Comparison of ENCODE assay signal across 2 cellular contexts in the genomic region with DNA sequence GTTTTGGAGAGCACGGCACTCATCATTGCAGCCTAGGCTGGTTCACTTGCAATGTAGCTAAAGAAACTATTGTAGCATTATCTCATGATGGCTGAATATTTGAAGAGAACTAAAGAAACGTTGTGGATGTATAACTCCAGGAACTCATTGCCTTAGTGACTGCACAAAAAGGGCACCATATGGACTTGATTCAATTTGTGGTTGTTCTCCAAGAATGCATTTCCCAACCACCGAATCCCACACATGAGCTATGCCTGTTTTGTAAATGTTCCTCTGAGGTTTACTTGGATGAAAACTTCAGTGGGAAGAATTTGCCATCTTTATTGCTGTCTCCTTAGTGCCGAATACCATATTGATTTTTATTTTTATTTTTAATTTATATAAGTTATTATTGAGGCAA.
TF ChIP-seq lines count a peak whose summit lies in the region.

No MANE protein-coding gene starts in this region.

TF ChIP-seq in SK-N-SH treated with all-trans-retinoic acid at 6 μM for 48 hours, 23 proteins besides CTCF, POLR2A, EP300 and RAD21 (continued from another document):
- TF ChIP-seq POU6F1 (CRISPR knock-in tag; IDR thresholded peaks at IDR 0.05; ENCODE audit: borderline replicate concordance, low read depth) = no peak
- TF ChIP-seq, protein P1, sequence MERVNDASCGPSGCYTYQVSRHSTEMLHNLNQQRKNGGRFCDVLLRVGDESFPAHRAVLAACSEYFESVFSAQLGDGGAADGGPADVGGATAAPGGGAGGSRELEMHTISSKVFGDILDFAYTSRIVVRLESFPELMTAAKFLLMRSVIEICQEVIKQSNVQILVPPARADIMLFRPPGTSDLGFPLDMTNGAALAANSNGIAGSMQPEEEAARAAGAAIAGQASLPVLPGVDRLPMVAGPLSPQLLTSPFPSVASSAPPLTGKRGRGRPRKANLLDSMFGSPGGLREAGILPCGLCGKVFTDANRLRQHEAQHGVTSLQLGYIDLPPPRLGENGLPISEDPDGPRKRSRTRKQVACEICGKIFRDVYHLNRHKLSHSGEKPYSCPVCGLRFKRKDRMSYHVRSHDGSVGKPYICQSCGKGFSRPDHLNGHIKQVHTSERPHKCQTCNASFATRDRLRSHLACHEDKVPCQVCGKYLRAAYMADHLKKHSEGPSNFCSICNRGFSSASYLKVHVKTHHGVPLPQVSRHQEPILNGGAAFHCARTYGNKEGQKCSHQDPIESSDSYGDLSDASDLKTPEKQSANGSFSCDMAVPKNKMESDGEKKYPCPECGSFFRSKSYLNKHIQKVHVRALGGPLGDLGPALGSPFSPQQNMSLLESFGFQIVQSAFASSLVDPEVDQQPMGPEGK (CRISPR knock-in tag; IDR thresholded peaks at IDR 0.05; ENCODE audit: borderline replicate concordance) = no peak
- TF ChIP-seq ZC3H10 (CRISPR knock-in tag; IDR thresholded peaks at IDR 0.05) = no peak
- TF ChIP-seq ZNF565 (CRISPR knock-in tag; conservative IDR thresholded peaks at IDR 0.05; ENCODE audit: low read depth) = no peak
- no peak for TF ChIP-seq CSRNP3 (CRISPR knock-in tag; IDR thresholded peaks at IDR 0.05)
- no peak for TF ChIP-seq RARB (CRISPR knock-in tag; IDR thresholded peaks at IDR 0.05)
- no peak for TF ChIP-seq ZFP30 (CRISPR knock-in tag; IDR thresholded peaks at IDR 0.05)

TF ChIP-seq in SK-N-SH, 30 proteins besides CTCF, POLR2A, EP300 and RAD21 (continued from another document):
- TF ChIP-seq, protein P2, sequence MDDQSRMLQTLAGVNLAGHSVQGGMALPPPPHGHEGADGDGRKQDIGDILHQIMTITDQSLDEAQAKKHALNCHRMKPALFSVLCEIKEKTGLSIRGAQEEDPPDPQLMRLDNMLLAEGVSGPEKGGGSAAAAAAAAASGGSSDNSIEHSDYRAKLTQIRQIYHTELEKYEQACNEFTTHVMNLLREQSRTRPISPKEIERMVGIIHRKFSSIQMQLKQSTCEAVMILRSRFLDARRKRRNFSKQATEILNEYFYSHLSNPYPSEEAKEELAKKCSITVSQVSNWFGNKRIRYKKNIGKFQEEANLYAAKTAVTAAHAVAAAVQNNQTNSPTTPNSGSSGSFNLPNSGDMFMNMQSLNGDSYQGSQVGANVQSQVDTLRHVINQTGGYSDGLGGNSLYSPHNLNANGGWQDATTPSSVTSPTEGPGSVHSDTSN (IDR thresholded peaks at IDR 0.05) = no peak
- TF ChIP-seq MEF2A (IDR thresholded peaks at IDR 0.05; ENCODE audit: borderline replicate concordance, low read depth) = no peak
- TF ChIP-seq FOXM1 (IDR thresholded peaks at IDR 0.05; ENCODE audit: low read depth) = no peak
- TF ChIP-seq POLR2AphosphoS5 (IDR thresholded peaks at IDR 0.05; ENCODE audit: low read depth, low read length) = no peak
- TF ChIP-seq ELF1 (IDR thresholded peaks at IDR 0.05) = no peak
- TF ChIP-seq SIN3A (IDR thresholded peaks at IDR 0.05; ENCODE audit: borderline replicate concordance, low read depth, low read length) = no peak
- TF ChIP-seq, protein P3, sequence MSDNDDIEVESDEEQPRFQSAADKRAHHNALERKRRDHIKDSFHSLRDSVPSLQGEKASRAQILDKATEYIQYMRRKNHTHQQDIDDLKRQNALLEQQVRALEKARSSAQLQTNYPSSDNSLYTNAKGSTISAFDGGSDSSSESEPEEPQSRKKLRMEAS (IDR thresholded peaks at IDR 0.05; ENCODE audit: low read depth) = no peak
- TF ChIP-seq IRF3 (IDR thresholded peaks at IDR 0.05; ENCODE audit: low read depth, low read length) = no peak
- no peak for TF ChIP-seq RCOR1 (IDR thresholded peaks at IDR 0.05; ENCODE audit: low read length)
- TF ChIP-seq RXRA (IDR thresholded peaks at IDR 0.05; ENCODE audit: borderline replicate concordance, low read depth) = no peak
